Comparison of ENCODE assay signal across 20 cellular contexts in genomic region chr5:122165574-122166021, GRCh38. TPM values are rescaled to one million over a fixed set of nuclear protein-coding genes. Genes with fewer than 3 reads are reported as not detected.
A peak's percentile ranks its signal among the peaks of the same experiment; 100 is the strongest.
DNase-seq lines count a peak whose midpoint lies in the region; ATAC-seq and TF ChIP-seq lines count a peak whose summit lies in the region.
"Had no signal": no experiment of that assay in that cellular context is flagged by ENCODE, and none has a peak within 500 bp of the region (broad histone marks: within the 10 kb centered on the region; RNA-seq: fewer than 3 reads in every experiment).

No MANE protein-coding gene starts in this region.

- no peak for ATAC-seq in WTC11
- ATAC-seq in mucosa of descending colon = peak; percentile 85
- no peak for ATAC-seq in HG02840 (IDR thresholded peaks at IDR 0.05; ENCODE audit: low FRiP score, unreplicated experiment)
- ATAC-seq in stimulated activated naive B cell treated with anti-CD40 and anti-IgM and Interleukin-4, amounts not matched to agents 10 μg/mL and 1 μg/mL and 100 μg/mL, for 72 hours (replicated peaks) = no peak
- ATAC-seq: activated T-cell treated with anti-CD3 and anti-CD28 coated beads, Interleukin-2, amount 50 U/mL, for 4 hours had no signal

- H3K4me3 ChIP-seq in mucosa of descending colon = no peak overlapping the region
- no peak overlapping the region for H3K4me3 ChIP-seq in smooth muscle cell
- H3K4me3 ChIP-seq: BLaER1, HAP-1, spleen had no signal

- H3K36me3 Mint-ChIP-seq in WTC11 = no peaks in the 10 kb centered on the region
- no peaks in the 10 kb centered on the region for H3K36me3 Mint-ChIP-seq in stimulated activated naive B cell treated with anti-CD40 and anti-IgM and Interleukin-4, amounts not matched to agents 10 μg/mL and 1 μg/mL and 100 μg/mL, for 72 hours

- no peaks in the 10 kb centered on the region for H3K27me3 ChIP-seq in smooth muscle cell (ENCODE audit: low read depth)
- H3K27me3 ChIP-seq: BLaER1, spleen had no signal

- H3K79me2 ChIP-seq in smooth muscle cell (ENCODE audit: low read depth) = no peaks in the 10 kb centered on the region

- H3K9me3 Mint-ChIP-seq in WTC11 = 0 out of 2 replicates have a peak, but pooled peaks cover 3% of the 10 kb centered on the region
- H3K9me3 Mint-ChIP-seq in stimulated activated naive B cell treated with anti-CD40 and anti-IgM and Interleukin-4, amounts not matched to agents 10 μg/mL and 1 μg/mL and 100 μg/mL, for 72 hours = no peaks in the 10 kb centered on the region
- H3K9me3 Mint-ChIP-seq: activated T-cell treated with anti-CD3 and anti-CD28 coated beads, Interleukin-2, amount 50 U/mL, for 4 hours; stimulated activated naive CD8-positive, alpha-beta T cell treated with anti-CD3 and anti-CD28 coated beads, Interleukin-15, Interleukin-2, amounts not matched to agents 100 ng/mL and 50 ng/mL, for 24 hours had no signal

- 95% methylated on average over 3 of the region's 3 CpGs for WGBS in smooth muscle cell (ENCODE audit: low lambda C conversion rate)

- POLR2A ChIA-PET in WTC11 (lab: Charles Lee) = no interaction called here

- H3K4me1 ChIP-seq in mucosa of descending colon (ENCODE audit: low read depth) (peaks cover 16% of the 10 kb centered on the region), smooth muscle cell (ENCODE audit: low read depth) (peaks cover 10% of the 10 kb centered on the region)
- H3K4me1 ChIP-seq: BLaER1, spleen had no signal

- H3K9ac ChIP-seq in smooth muscle cell (ENCODE audit: low read depth) = no peak overlapping the region
- H3K9ac ChIP-seq: BLaER1, KMS-11 had no signal

- no peaks in the 10 kb centered on the region for H3K9me3 ChIP-seq in mucosa of descending colon
- no peaks in the 10 kb centered on the region for H3K9me3 ChIP-seq in smooth muscle cell (replicated peaks; ENCODE audit: low read depth)
- H3K9me3 ChIP-seq: BLaER1, HAP-1, spleen had no signal

- DNase-seq in DMS53 treated with DMSO at 0.1 percent for 48 hours (lab: John Stamatoyannopoulos, UW; ENCODE audit: unreplicated experiment) (peak; percentile 84), WTC11 (ENCODE audit: low spot score) (no peak), fibroblast of peridontal ligament (ENCODE audit: extremely low read depth) (peak; percentile 81), mucosa of descending colon (no peak), NCI-H2029 treated with DMSO at 0.1 percent for 48 hours (lab: John Stamatoyannopoulos, UW) (no peak), smooth muscle cell (lab: John Stamatoyannopoulos, UW; ENCODE audit: unreplicated experiment) (no peak)
- DNase-seq in stimulated activated naive B cell treated with anti-CD40 and anti-IgM and Interleukin-4, amounts not matched to agents 10 μg/mL and 1 μg/mL and 100 μg/mL, for 72 hours = no peak
- DNase-seq: activated CD4-positive, alpha-beta T cell treated with anti-CD3 and anti-CD28 coated beads, Interleukin-2, amount 50 U/mL, for 1 hour; activated T-cell treated with anti-CD3 and anti-CD28 coated beads, Interleukin-2, amount 50 U/mL, for 4 hours; DMS79; mesendoderm; SIG-M5; spleen; T-helper 9 cell had no signal

- H3K36me3 ChIP-seq in mucosa of descending colon (ENCODE audit: low read depth) (no peaks in the 10 kb centered on the region), smooth muscle cell (ENCODE audit: low read depth) (no peaks in the 10 kb centered on the region)
- H3K36me3 ChIP-seq: BLaER1, HAP-1, spleen had no signal

- H3K27me3 Mint-ChIP-seq in WTC11 (ENCODE audit: low read depth) = no peaks in the 10 kb centered on the region
- H3K27me3 Mint-ChIP-seq in stimulated activated naive B cell treated with anti-CD40 and anti-IgM and Interleukin-4, amounts not matched to agents 10 μg/mL and 1 μg/mL and 100 μg/mL, for 72 hours = no peaks in the 10 kb centered on the region

- H3K4me1 Mint-ChIP-seq in WTC11 = peaks cover 19% of the 10 kb centered on the region
- H3K4me1 Mint-ChIP-seq in stimulated activated naive B cell treated with anti-CD40 and anti-IgM and Interleukin-4, amounts not matched to agents 10 μg/mL and 1 μg/mL and 100 μg/mL, for 72 hours = no peaks in the 10 kb centered on the region

- no peak overlapping the region for H3K27ac Mint-ChIP-seq in WTC11
- no peak overlapping the region for H3K27ac Mint-ChIP-seq in stimulated activated naive B cell treated with anti-CD40 and anti-IgM and Interleukin-4, amounts not matched to agents 10 μg/mL and 1 μg/mL and 100 μg/mL, for 72 hours
- H3K27ac Mint-ChIP-seq: stimulated activated naive CD8-positive, alpha-beta T cell treated with anti-CD3 and anti-CD28 coated beads, Interleukin-15, Interleukin-2, amounts not matched to agents 100 ng/mL and 50 ng/mL, for 24 hours had no signal

- no peak overlapping the region for H3K27ac ChIP-seq in smooth muscle cell (ENCODE audit: low read depth)
- H3K27ac ChIP-seq: BLaER1, KMS-11, spleen had no signal

- no peaks in the 10 kb centered on the region for H4K20me1 ChIP-seq in smooth muscle cell (ENCODE audit: low read depth)
- H4K20me1 ChIP-seq: BLaER1 had no signal

- no peak for TF ChIP-seq CTCF in WTC11 (IDR thresholded peaks at IDR 0.05)
- TF ChIP-seq CTCF in mucosa of descending colon (IDR thresholded peaks at IDR 0.05) = no peak
- TF ChIP-seq CTCF in smooth muscle cell (IDR thresholded peaks at IDR 0.05; ENCODE audit: borderline replicate concordance, insufficient read depth, poor library complexity, severe bottlenecking) = no peak

- no peak overlapping the region for H2AFZ ChIP-seq in smooth muscle cell (ENCODE audit: low read depth)

- intact Hi-C loops in mucosa of descending colon (cut with DNase I, micrococcal nuclease) = no loop called here

- H3K4me3 Mint-ChIP-seq in WTC11 = no peak overlapping the region
- H3K4me3 Mint-ChIP-seq in stimulated activated naive B cell treated with anti-CD40 and anti-IgM and Interleukin-4, amounts not matched to agents 10 μg/mL and 1 μg/mL and 100 μg/mL, for 72 hours = no peak overlapping the region
- H3K4me3 Mint-ChIP-seq: activated T-cell treated with anti-CD3 and anti-CD28 coated beads, Interleukin-2, amount 50 U/mL, for 4 hours; stimulated activated naive CD8-positive, alpha-beta T cell treated with anti-CD3 and anti-CD28 coated beads, Interleukin-15, Interleukin-2, amounts not matched to agents 100 ng/mL and 50 ng/mL, for 24 hours had no signal

- CTCF ChIA-PET in WTC11 (lab: Charles Lee) = no interaction called here

- H3K4me2 ChIP-seq in smooth muscle cell = no peak overlapping the region
- H3K4me2 ChIP-seq: BLaER1, KMS-11 had no signal

- peaks cover 24% of the 10 kb centered on the region for H3F3A ChIP-seq in smooth muscle cell (ENCODE audit: low read depth)

TF ChIP-seq in WTC11, 78 proteins besides CTCF, POLR2A, EP300 and RAD21:
- TF ChIP-seq GABPB1 (CRISPR knock-in tag; IDR thresholded peaks at IDR 0.05) = peak; percentile 96
- TF ChIP-seq ZNF425 (CRISPR knock-in tag; conservative IDR thresholded peaks at IDR 0.05) = no peak

RNA-seq across cellular contexts. Expression of gene ZNF474, which starts 36.3 kb away (rescaled TPM):
- not detected in 3 replicates for total RNA-seq in WTC11 (2021)
- under 1 TPM in 2 of 3 donors, not detected in 1; 0.28 to 0.61 TPM for total RNA-seq in mucosa of descending colon
- 1.1 and 3.3 TPM in 2 replicates for total RNA-seq in smooth muscle cell
- polyA plus RNA-seq in smooth muscle cell = 0.82 and 2.2 TPM in 2 replicates
- total RNA-seq: endothelial cell of umbilical vein had no signal

Comparison
In these comparisons a context has a peak if more than half of its experiments do, and no peak if none do; other contexts are left out.
1. DNase-seq: peak in DMS53 treated with DMSO at 0.1 percent for 48 hours (single experiment) and fibroblast of peridontal ligament (single experiment); none in WTC11 (single experiment), mucosa of descending colon (0 of 3), stimulated activated naive B cell treated with anti-CD40 and anti-IgM and Interleukin-4, amounts not matched to agents 10 μg/mL and 1 μg/mL and 100 μg/mL, for 72 hours (single experiment), NCI-H2029 treated with DMSO at 0.1 percent for 48 hours (single experiment) and smooth muscle cell (single experiment).